21 cellular contexts compared by ENCODE assay signal in genomic region chr4:40372651-40373050, GRCh38. TPM values are rescaled to one million over a fixed set of nuclear protein-coding genes. Genes with fewer than 3 reads are reported as not detected.
DNase-seq lines count a peak whose midpoint lies in the region; ATAC-seq, FAIRE-seq and TF ChIP-seq lines count a peak whose summit lies in the region.
"Had no signal": no experiment of that assay in that cellular context is flagged by ENCODE, and none has a peak within 500 bp of the region (broad histone marks: within the 10 kb centered on the region; RNA-seq: fewer than 3 reads in every experiment).

No MANE protein-coding gene starts in this region.

- H3K27ac ChIP-seq in esophagus squamous epithelium (peak overlapping the region in 3 of 4 donors; percentile 21 to 44 (median 40)), small intestine (ENCODE audit: low read depth in 1 of 2, low read length in 1 of 2) (no peak overlapping the region)
- H3K27ac ChIP-seq: BLaER1 had no signal

- TF ChIP-seq POLR2A in esophagus squamous epithelium (IDR thresholded peaks at IDR 0.05), result no peak

- H3K27me3 ChIP-seq in esophagus squamous epithelium (no peaks in the 10 kb centered on the region), small intestine (ENCODE audit: control insufficient read depth in 2 of 2, insufficient read depth in 2 of 2, low read length in 2 of 2) (peaks cover 0 to 2% of the 10 kb centered on the region in 2 donors)
- H3K27me3 ChIP-seq: BE2C, BLaER1 had no signal

- ATAC-seq in esophagus mucosa (peak; percentile 84), GM21526 (IDR thresholded peaks at IDR 0.05; ENCODE audit: low FRiP score, unreplicated experiment) (no peak)

- H3K4me1 ChIP-seq in esophagus squamous epithelium, result peaks cover 0 to 31% (median 3%) of the 10 kb centered on the region in 3 donors
- H3K4me1 ChIP-seq in small intestine (ENCODE audit: control insufficient read depth in 2 of 2, insufficient read depth in 1 of 2, low read depth in 1 of 2, low read length in 1 of 2), result peaks cover 2 to 9% of the 10 kb centered on the region in 2 donors
- H3K4me1 ChIP-seq: BLaER1 had no signal

- intact Hi-C loops in esophagus squamous epithelium (cut with DNase I), result no loop called here

- no peak for TF ChIP-seq CTCF in esophagus squamous epithelium (IDR thresholded peaks at IDR 0.05)

- DNase-seq in esophagus squamous epithelium (lab: John Stamatoyannopoulos, UW) (no peak), small intestine (peak; percentile 26), kidney tubule cell (ENCODE audit: low spot score) (no peak)
- DNase-seq: 8988T; ACHN; BE2C; C1 segment of cervical spinal cord; CD4-positive, alpha-beta memory T cell; CD4-positive, CD25-positive, alpha-beta regulatory T cell; CD8-positive, alpha-beta memory T cell; COR-L47; DMS79 treated with DMSO at 0.1 percent for 48 hours; GF-D8 had no signal

- H3K4me3 ChIP-seq in esophagus squamous epithelium, result no peak overlapping the region
- no peak overlapping the region for H3K4me3 ChIP-seq in small intestine (ENCODE audit: low read depth in 1 of 2, low read length in 2 of 2)
- H3K4me3 ChIP-seq: BLaER1 had no signal

- WGBS in esophagus squamous epithelium, 2 donors, result 31 to 37% methylated on average over 3 of the region's 3 CpGs
- WGBS in small intestine, 3 donors, result 36 to 54% (median 53%) methylated on average over 3 of the region's 3 CpGs

- H3K9me3 ChIP-seq in esophagus squamous epithelium (no peaks in the 10 kb centered on the region), small intestine (ENCODE audit: control insufficient read depth, low read depth) (no peaks in the 10 kb centered on the region)
- H3K9me3 ChIP-seq: BE2C, BLaER1 had no signal

- FAIRE-seq in small intestine (lab: Jason Lieb, UNC), result no peak
- FAIRE-seq: A204.1, G401.6, GM12891, GM19239 had no signal

- H3K36me3 ChIP-seq in esophagus squamous epithelium, result no peaks in the 10 kb centered on the region
- no peaks in the 10 kb centered on the region for H3K36me3 ChIP-seq in small intestine (ENCODE audit: control insufficient read depth in 2 of 2, insufficient read depth in 2 of 2, low read length in 2 of 2)
- H3K36me3 ChIP-seq: BE2C, BLaER1 had no signal

RNA-seq across cellular contexts. Expression of gene CHRNA9, which starts 37.5 kb away (rescaled TPM):
- not detected for total RNA-seq in esophagus mucosa
- total RNA-seq in esophagus squamous epithelium, result not detected
- polyA plus RNA-seq in small intestine, result under 1 TPM in 1 of 3 donors, not detected in 2; 0.01 TPM
- total RNA-seq: CD4-positive, alpha-beta memory T cell; CD4-positive, CD25-positive, alpha-beta regulatory T cell had no signal
- polyA plus RNA-seq: CD14-positive monocyte; CD4-positive, alpha-beta memory T cell had no signal

Comparison
In these comparisons a context has a peak if more than half of its experiments do, and no peak if none do; other contexts are left out.
1. H3K27ac ChIP-seq: peak in esophagus squamous epithelium (3 of 4); none in small intestine (0 of 2).